ENCODE assay signal across 9 cellular contexts in genomic region chr7:94655562-94655883, GRCh38. TPM values are rescaled to one million over a fixed set of nuclear protein-coding genes. Genes with fewer than 3 reads are reported as not detected.
DNase-seq lines count a peak whose midpoint lies in the region; ATAC-seq and TF ChIP-seq lines count a peak whose summit lies in the region.
"Had no signal": no experiment of that assay in that cellular context is flagged by ENCODE, and none has a peak within 500 bp of the region (broad histone marks: within the 10 kb centered on the region; RNA-seq: fewer than 3 reads in every experiment).

No MANE protein-coding gene starts in this region.

- no peaks in the 10 kb centered on the region for H3K36me3 ChIP-seq in adrenal gland (replicated peaks in 1 of 2)

- H3K4me1 ChIP-seq in adrenal gland (replicated peaks in 1 of 2), result peaks cover 0 to 10% of the 10 kb centered on the region in 2 donors

- intact Hi-C loops in adrenal gland (cut with DNase I), result loop anchor here (5.0 to 10.0 kb wide), 3 partner anchors 151 to 211 kb away; partner anchors contain the start of gene CASD1 (in 1 of the 2)

- no peaks in the 10 kb centered on the region for H3K9me3 ChIP-seq in adrenal gland (replicated peaks in 1 of 3)

- peak; percentile 37 for DNase-seq in NCI-H82 (lab: John Stamatoyannopoulos, UW)
- no peak for DNase-seq in NCI-H82 treated with DMSO at 0.1 percent for 48 hours (lab: John Stamatoyannopoulos, UW; ENCODE audit: unreplicated experiment)
- peak in 6 of 7 donors; percentile 29 to 58 (median 38) for DNase-seq in adrenal gland
- DNase-seq in immature natural killer cell, result no peak
- DNase-seq in DMS114 treated with DMSO at 0.1 percent for 48 hours (lab: John Stamatoyannopoulos, UW; ENCODE audit: unreplicated experiment), result no peak
- DNase-seq: DND-41 had no signal

- TF ChIP-seq CTCF in adrenal gland (IDR thresholded peaks at IDR 0.05), result no peak

- ATAC-seq in HG02763 (IDR thresholded peaks at IDR 0.05; ENCODE audit: unreplicated experiment), result no peak
- no peak for ATAC-seq in GM21360 (IDR thresholded peaks at IDR 0.05; ENCODE audit: unreplicated experiment)

- H3K27me3 ChIP-seq in adrenal gland, result no peaks in the 10 kb centered on the region

- H3K27ac ChIP-seq in adrenal gland (peak overlapping the region; percentile 53 to 87 (median 80)), temporal lobe (ENCODE audit: low read depth, low read length) (peak overlapping the region; percentile 41)

- peaks cover 23 to 27% of the 10 kb centered on the region in 2 donors for H3K4me1 Mint-ChIP-seq in immature natural killer cell

- TF ChIP-seq POLR2A in adrenal gland (IDR thresholded peaks at IDR 0.05), result no peak

- H3K4me3 ChIP-seq in adrenal gland, result peak overlapping the region; percentile 18 to 73 (median 58)

- 1 to 3% (median 3%) methylated on average over 19 of the region's 19 CpGs for WGBS in adrenal gland, 4 donors

- peaks cover 13 to 28% (median 16%) of the 10 kb centered on the region in 3 donors for H3K27me3 Mint-ChIP-seq in immature natural killer cell (ENCODE audit: low read depth in 3 of 3)

- H3K27ac Mint-ChIP-seq in immature natural killer cell, result peak overlapping the region in 1 of 6 donors; percentile 65

- H3K36me3 Mint-ChIP-seq in immature natural killer cell, result no peaks in the 10 kb centered on the region

- H3K9me3 Mint-ChIP-seq in immature natural killer cell, result no peaks in the 10 kb centered on the region

- H3K4me3 Mint-ChIP-seq in immature natural killer cell, result peak overlapping the region; percentile 79 to 88 (median 84)

RNA-seq across cellular contexts. Expression of gene SGCE, which starts 0.4 kb away (rescaled TPM):
- 100 to 1,000 TPM in 7 of 8 donors, 10 to 100 TPM in 1; 63.3 to 229 (median 164) TPM for total RNA-seq in adrenal gland
- 100 to 1,000 TPM in 1 of 3 donors, 10 to 100 TPM in 2; 32.2 to 121 (median 43.1) TPM for polyA plus RNA-seq in adrenal gland
- polyA plus RNA-seq in immature natural killer cell, result 1 to 10 TPM in 2 of 3 donors, under 1 TPM in 1; 0.78 to 2.6 (median 2.0) TPM
- total RNA-seq in temporal lobe, result 66.1 TPM

Comparison
In these comparisons a context has a peak if more than half of its experiments do, and no peak if none do; other contexts are left out.
1. DNase-seq: peak in NCI-H82 (single experiment) and adrenal gland (6 of 7); none in NCI-H82 treated with DMSO at 0.1 percent for 48 hours (single experiment), immature natural killer cell (0 of 3) and DMS114 treated with DMSO at 0.1 percent for 48 hours (single experiment).